Comparison of ENCODE assay signal across 1 cellular context in genomic region chr7:108525985-108526767, GRCh38.
TF ChIP-seq lines count a peak whose summit lies in the region.

PNPLA8 (minus strand) TSS chr7:108526135; CDS start chr7:108515491, 10,644 bp downstream.

TF ChIP-seq in HepG2, 621 proteins besides CTCF, POLR2A, EP300 and RAD21 (continued from another document and continues in another):
- TF ChIP-seq ZBTB46 (CRISPR knock-in tag; IDR thresholded peaks at IDR 0.05; ENCODE audit: borderline replicate concordance) (no peak), MYNN (CRISPR knock-in tag; IDR thresholded peaks at IDR 0.05; ENCODE audit: low read depth) (peak; percentile 52; the same call in 1 of the 2 replicates), CENPX (CRISPR knock-in tag; IDR thresholded peaks at IDR 0.05) (no peak), CHD4 (IDR thresholded peaks at IDR 0.05; ENCODE audit: borderline replicate concordance, low read length) (no peak), ARNT2 (CRISPR knock-in tag; IDR thresholded peaks at IDR 0.05; ENCODE audit: low read depth) (peak; percentile 88), YEATS4 (CRISPR knock-in tag; IDR thresholded peaks at IDR 0.05; ENCODE audit: borderline replicate concordance) (peak; percentile 46), ZNF343 (CRISPR knock-in tag; IDR thresholded peaks at IDR 0.05) (peak; percentile 72; the same call in 1 of the 2 replicates), TGIF2 (CRISPR knock-in tag; IDR thresholded peaks at IDR 0.05) (peak; percentile 80), HMG20A (CRISPR knock-in tag; IDR thresholded peaks at IDR 0.05; ENCODE audit: borderline replicate concordance) (no peak), RNF219 (CRISPR knock-in tag; IDR thresholded peaks at IDR 0.05) (no peak), MYC (CRISPR knock-in tag; IDR thresholded peaks at IDR 0.05; ENCODE audit: borderline replicate concordance) (peak; percentile 47; the same call in 1 of the 2 replicates), STAT6 (CRISPR knock-in tag; IDR thresholded peaks at IDR 0.05; ENCODE audit: borderline replicate concordance) (peak; percentile 37; the same call in 1 of the 2 replicates), BATF2 (CRISPR knock-in tag; IDR thresholded peaks at IDR 0.05) (no peak), ZNF564 (CRISPR knock-in tag; IDR thresholded peaks at IDR 0.05) (no peak), MEF2D (CRISPR knock-in tag; IDR thresholded peaks at IDR 0.05) (peak; percentile 94), MAFK (conservative IDR thresholded peaks at IDR 0.05 in 1 of 2, IDR thresholded peaks at IDR 0.05 in 1 of 2; ENCODE audit: low read length in 2 of 2) (no peak), ZNF691 (CRISPR knock-in tag; IDR thresholded peaks at IDR 0.05; ENCODE audit: borderline replicate concordance, low read depth) (no peak; the same call in 1 of the 2 replicates), MED1 (CRISPR knock-in tag; IDR thresholded peaks at IDR 0.05) (peak; percentile 57; the same call in 1 of the 2 replicates), MEIS2 (CRISPR knock-in tag; IDR thresholded peaks at IDR 0.05) (peak; percentile 73), ZNF7 (CRISPR knock-in tag; IDR thresholded peaks at IDR 0.05) (no peak), HIVEP1 (CRISPR knock-in tag; IDR thresholded peaks at IDR 0.05) (0 out of 2 replicates have a peak, but pooled peaks have one; percentile 47), ZNF557 (CRISPR knock-in tag; IDR thresholded peaks at IDR 0.05) (no peak), ZFP36 (IDR thresholded peaks at IDR 0.05; ENCODE audit: borderline replicate concordance, low read depth, low read length, partially characterized antibody) (no peak), SALL1 (CRISPR knock-in tag; IDR thresholded peaks at IDR 0.05) (peak; percentile 96), ARID2 (CRISPR knock-in tag; IDR thresholded peaks at IDR 0.05; ENCODE audit: borderline replicate concordance) (0 out of 2 replicates have a peak, but pooled peaks have one; percentile 53), PRDM10 (CRISPR knock-in tag; IDR thresholded peaks at IDR 0.05; ENCODE audit: low read depth) (peak; percentile 55; the same call in 1 of the 2 replicates), ZNF34 (CRISPR knock-in tag; IDR thresholded peaks at IDR 0.05; ENCODE audit: borderline replicate concordance) (no peak), NFKB2 (CRISPR knock-in tag; IDR thresholded peaks at IDR 0.05; ENCODE audit: borderline replicate concordance) (0 out of 2 replicates have a peak, but pooled peaks have one; percentile 54), BORCS8-MEF2B (CRISPR knock-in tag; IDR thresholded peaks at IDR 0.05) (peak; percentile 90), ZNF777 (CRISPR knock-in tag; IDR thresholded peaks at IDR 0.05) (no peak), ZNF318 (CRISPR knock-in tag; IDR thresholded peaks at IDR 0.05) (no peak), TERF1 (CRISPR knock-in tag; IDR thresholded peaks at IDR 0.05) (no peak), ZFP36L2 (CRISPR knock-in tag; IDR thresholded peaks at IDR 0.05) (no peak), ZKSCAN5 (CRISPR knock-in tag; IDR thresholded peaks at IDR 0.05) (no peak), TRIM24 (CRISPR knock-in tag; IDR thresholded peaks at IDR 0.05) (no peak), MBD4 (IDR thresholded peaks at IDR 0.05; ENCODE audit: borderline replicate concordance, low read length) (no peak)
